Comparison of ENCODE assay signal across 34 cellular contexts in genomic region chr5:55180016-55180415, GRCh38. TPM values are rescaled to one million over a fixed set of nuclear protein-coding genes. Genes with fewer than 3 reads are reported as not detected.
"Had no signal": no experiment of that assay in that cellular context is flagged by ENCODE, and none has a peak within 500 bp of the region (broad histone marks: within the 10 kb centered on the region; RNA-seq: fewer than 3 reads in every experiment).

No MANE protein-coding gene starts in this region.

- H3K4me3 ChIP-seq: left ventricle myocardium inferior, lung, mucosa of descending colon, ovary, right atrium auricular region, right lobe of liver, smooth muscle cell, tibial nerve, upper lobe of left lung, vagina had no signal

- DNase-seq: hypothalamus; immature natural killer cell; left ventricle myocardium inferior; midbrain; mucosa of descending colon; naive thymus-derived CD4-positive, alpha-beta T cell; ovary; right lobe of liver; stimulated activated CD4-positive, alpha-beta T cell treated with anti-CD3 and anti-CD28 coated beads, Interleukin-1b, Interleukin-23, amount 100 ng/mL, for 48 hours; stimulated activated CD4-positive, alpha-beta T cell treated with anti-CD3 and anti-CD28 coated beads, Interleukin-2, amount 100 ng/mL, for 48 hours; stimulated activated CD4-positive, alpha-beta T cell treated with anti-CD3 and anti-CD28 coated beads, Interleukin-4, amount 100 ng/mL, for 4 hours; stimulated activated CD8-positive, alpha-beta memory T cell treated with anti-CD3 and anti-CD28 coated beads, Interleukin-4, amount 100 ng/mL, for 48 hours; stimulated activated naive CD4-positive, alpha-beta T cell treated with Interleukin-2 at 50 U/mL for 16 hours; stimulated activated naive CD8-positive, alpha-beta T cell treated with anti-CD3 and anti-CD28 coated beads, Interleukin-15, amount 100 ng/mL, for 72 hours; substantia nigra; upper lobe of left lung had no signal

- H3K36me3 ChIP-seq: left ventricle myocardium inferior, ovary, right atrium auricular region, right lobe of liver, tibial nerve, upper lobe of left lung, vagina had no signal

- H3K27me3 ChIP-seq: ovary, vagina had no signal

- H3K27ac ChIP-seq: left ventricle myocardium inferior, ovary, right atrium auricular region, right lobe of liver, tibial nerve, upper lobe of left lung, vagina had no signal

- FAIRE-seq: islet of Langerhans had no signal

- H3K9me3 ChIP-seq: left ventricle myocardium inferior, mucosa of descending colon, ovary, right atrium auricular region, right lobe of liver, upper lobe of left lung, vagina had no signal

RNA-seq across cellular contexts. Expression of gene CDC20B, which starts 7.0 kb away (rescaled TPM):
- total RNA-seq: kidney epithelial cell, left ventricle myocardium inferior, lower leg skin, mesenteric fat pad, mucosa of descending colon, myocyte, omental fat pad, progenitor cell of endocrine pancreas, renal cortical epithelial cell, right atrium auricular region, right lobe of liver, skeletal muscle tissue, smooth muscle cell, tibial nerve, urinary bladder, vagina had no signal
- polyA plus RNA-seq: immature natural killer cell; naive thymus-derived CD4-positive, alpha-beta T cell; neural cell; ovary; smooth muscle cell; urinary bladder had no signal

RNA-seq across cellular contexts. Expression of gene GPX8, which starts 20.0 kb away (rescaled TPM):
- total RNA-seq: naive thymus-derived CD4-positive, alpha-beta T cell; natural killer cell treated with Interleukin-12 subunit alpha and Interleukin-12 subunit beta and Interleukin-15 and Interleukin-18, amount 100 ng/mL, for 72 hours had no signal
- polyA plus RNA-seq: immature natural killer cell; naive thymus-derived CD4-positive, alpha-beta T cell had no signal

RNA-seq across cellular contexts. Expression of gene MCIDAS, which starts 47.1 kb away (rescaled TPM):
- total RNA-seq: kidney epithelial cell; left ventricle myocardium inferior; lower leg skin; mesenteric fat pad; myocyte; naive thymus-derived CD4-positive, alpha-beta T cell; natural killer cell treated with Interleukin-12 subunit alpha and Interleukin-12 subunit beta and Interleukin-15 and Interleukin-18, amount 100 ng/mL, for 72 hours; omental fat pad; progenitor cell of endocrine pancreas; right atrium auricular region; right lobe of liver; skeletal muscle tissue; smooth muscle cell; temporal lobe; tibial nerve; vagina had no signal
- polyA plus RNA-seq: immature natural killer cell; naive thymus-derived CD4-positive, alpha-beta T cell; neural cell; ovary; smooth muscle cell had no signal

RNA-seq across cellular contexts. Expression of gene CCNO, which starts 53.4 kb away (rescaled TPM):
- total RNA-seq: left ventricle myocardium inferior; mesenteric fat pad; naive thymus-derived CD4-positive, alpha-beta T cell; natural killer cell treated with Interleukin-12 subunit alpha and Interleukin-12 subunit beta and Interleukin-15 and Interleukin-18, amount 100 ng/mL, for 72 hours; omental fat pad; skeletal muscle tissue; temporal lobe; vagina had no signal
- polyA plus RNA-seq: immature natural killer cell; naive thymus-derived CD4-positive, alpha-beta T cell; smooth muscle cell had no signal
